In the genomic region with DNA sequence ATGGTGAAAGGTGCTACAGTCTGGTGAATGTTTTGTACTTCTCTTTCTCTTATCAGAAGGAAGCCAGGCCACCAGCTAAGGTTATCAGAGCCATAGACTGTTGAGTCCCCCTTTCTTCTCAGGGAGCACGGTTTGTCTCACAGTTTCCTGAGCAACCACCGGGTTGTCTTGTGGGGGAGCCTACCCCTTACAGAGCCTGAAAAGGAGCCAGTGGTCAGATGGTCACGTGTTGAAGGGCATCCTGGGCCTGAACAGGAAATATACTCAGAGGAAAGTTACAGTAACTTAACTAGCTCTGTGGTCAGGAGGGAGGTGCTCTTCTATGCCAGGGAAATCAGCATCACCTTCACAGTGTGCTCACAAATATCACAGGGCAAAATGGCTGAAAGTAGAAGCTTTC, we compare ENCODE assay signal across 9 cellular contexts. TPM values are rescaled to one million over a fixed set of nuclear protein-coding genes. Genes with fewer than 3 reads are reported as not detected.
DNase-seq lines count a peak whose midpoint lies in the region; ATAC-seq and TF ChIP-seq lines count a peak whose summit lies in the region.
"Had no signal": no experiment of that assay in that cellular context is flagged by ENCODE, and none has a peak within 500 bp of the region (broad histone marks: within the 10 kb centered on the region; RNA-seq: fewer than 3 reads in every experiment).

No MANE protein-coding gene starts in this region.

- TF ChIP-seq CTCF in gastroesophageal sphincter (IDR thresholded peaks at IDR 0.05): no peak
- no peak for TF ChIP-seq CTCF in suprapubic skin (IDR thresholded peaks at IDR 0.05)
- no peak for TF ChIP-seq CTCF in osteocyte (IDR thresholded peaks at IDR 0.05)

- no peaks in the 10 kb centered on the region for H3K27me3 Mint-ChIP-seq in T-helper 17 cell
- peaks cover 2% of the 10 kb centered on the region for H3K27me3 Mint-ChIP-seq in osteocyte (ENCODE audit: unreplicated experiment)

- no peaks in the 10 kb centered on the region for H3K4me1 ChIP-seq in gastroesophageal sphincter
- H3K4me1 ChIP-seq in suprapubic skin: no peaks in the 10 kb centered on the region

- TF ChIP-seq EP300 in gastroesophageal sphincter (IDR thresholded peaks at IDR 0.05): no peak
- no peak for TF ChIP-seq EP300 in suprapubic skin (IDR thresholded peaks at IDR 0.05)

- H3K36me3 Mint-ChIP-seq in T-helper 17 cell (ENCODE audit: low read depth) (peaks cover 25% of the 10 kb centered on the region), osteocyte (ENCODE audit: unreplicated experiment) (no peaks in the 10 kb centered on the region)

- WGBS in gastroesophageal sphincter (ENCODE audit: low coverage in 1 of 2), 2 donors: 63 to 80% methylated on average over 1 to 2 of the region's 3 CpGs
- WGBS in suprapubic skin: 59% methylated on average over 3 of the region's 3 CpGs

- ATAC-seq in GM19025 (IDR thresholded peaks at IDR 0.05; ENCODE audit: low read depth, unreplicated experiment) (peak; percentile 88), HG02884 (IDR thresholded peaks at IDR 0.05; ENCODE audit: unreplicated experiment) (peak; percentile 85), T-helper 17 cell (peak; percentile 52), gastroesophageal sphincter (peak; percentile 25)

- no peak for TF ChIP-seq POLR2A in gastroesophageal sphincter (IDR thresholded peaks at IDR 0.05)
- no peak for TF ChIP-seq POLR2A in suprapubic skin (IDR thresholded peaks at IDR 0.05)

- peak overlapping the region; percentile 99 for H3K27ac Mint-ChIP-seq in T-helper 17 cell
- H3K27ac Mint-ChIP-seq in osteocyte (ENCODE audit: unreplicated experiment): no peak overlapping the region

- H3K4me3 ChIP-seq in gastroesophageal sphincter (no peak overlapping the region), suprapubic skin (no peak overlapping the region)
- H3K4me3 ChIP-seq: thoracic aorta had no signal

- H3K27me3 ChIP-seq in gastroesophageal sphincter: no peaks in the 10 kb centered on the region
- H3K27me3 ChIP-seq in suprapubic skin: no peaks in the 10 kb centered on the region

- no peaks in the 10 kb centered on the region for H3K9me3 Mint-ChIP-seq in osteocyte (ENCODE audit: unreplicated experiment)

- H3K9me3 ChIP-seq in T-helper 17 cell (ENCODE audit: control insufficient read depth, low read length, poor library complexity, severe bottlenecking) (no peaks in the 10 kb centered on the region), gastroesophageal sphincter (no peaks in the 10 kb centered on the region), suprapubic skin (no peaks in the 10 kb centered on the region)
- H3K9me3 ChIP-seq: thoracic aorta had no signal

- peak in 2 of 3 donors; percentile 22 to 43 for DNase-seq in T-helper 17 cell
- no peak for DNase-seq in suprapubic skin (ENCODE audit: low spot score in 2 of 2)
- DNase-seq in osteocyte (ENCODE audit: extremely low spot score, unreplicated experiment): no peak
- DNase-seq in NCI-H2107 (lab: John Stamatoyannopoulos, UW): no peak
- DNase-seq in mesenteric fat pad (ENCODE audit: low spot score): no peak

- no peak overlapping the region for H3K27ac ChIP-seq in gastroesophageal sphincter
- H3K27ac ChIP-seq in suprapubic skin: no peak overlapping the region
- H3K27ac ChIP-seq: thoracic aorta had no signal

- H3K4me1 Mint-ChIP-seq in T-helper 17 cell (peaks cover 85% of the 10 kb centered on the region), osteocyte (ENCODE audit: unreplicated experiment) (no peaks in the 10 kb centered on the region)

- H3K4me3 Mint-ChIP-seq in T-helper 17 cell (peak overlapping the region; percentile 81), osteocyte (ENCODE audit: unreplicated experiment) (no peak overlapping the region)

- H3K36me3 ChIP-seq in gastroesophageal sphincter (no peaks in the 10 kb centered on the region), suprapubic skin (no peaks in the 10 kb centered on the region)
- H3K36me3 ChIP-seq: thoracic aorta had no signal

RNA-seq across cellular contexts. Expression of gene CD28, which starts 11.6 kb away (rescaled TPM):
- total RNA-seq in T-helper 17 cell (100 to 1,000 TPM; 174 to 177 TPM), gastroesophageal sphincter (1 to 10 TPM in 2 of 4 donors, under 1 TPM in 2; 0.19 to 2.3 (median 1.4) TPM), suprapubic skin (1 to 10 TPM in 1 of 4 donors, under 1 TPM in 2, not detected in 1; 0.08 to 1.0 (median 0.15) TPM), osteocyte (not detected in 2 replicates), mesenteric fat pad (15.7 TPM)

Comparison
In these comparisons a context has a peak if more than half of its experiments do, and no peak if none do; other contexts are left out.
1. ATAC-seq: peak in every context shown above with its lines; median percentile 88 in GM19025; 85 in HG02884; 52 in T-helper 17 cell; 25 in gastroesophageal sphincter.
2. DNase-seq: peak in T-helper 17 cell (2 of 3); none in suprapubic skin (0 of 2), osteocyte (single experiment), NCI-H2107 (single experiment) and mesenteric fat pad (single experiment).
3. RNA of gene CD28, which starts 11.6 kb away (total RNA-seq): 174 to 177 TPM in T-helper 17 cell; 15.7 TPM in mesenteric fat pad (single experiment), 0.19 to 2.3 TPM in gastroesophageal sphincter, 0.08 to 1.0 TPM in suprapubic skin and not detected in osteocyte; every median in the first group is over 10 times any median in the second.